In the genomic region with DNA sequence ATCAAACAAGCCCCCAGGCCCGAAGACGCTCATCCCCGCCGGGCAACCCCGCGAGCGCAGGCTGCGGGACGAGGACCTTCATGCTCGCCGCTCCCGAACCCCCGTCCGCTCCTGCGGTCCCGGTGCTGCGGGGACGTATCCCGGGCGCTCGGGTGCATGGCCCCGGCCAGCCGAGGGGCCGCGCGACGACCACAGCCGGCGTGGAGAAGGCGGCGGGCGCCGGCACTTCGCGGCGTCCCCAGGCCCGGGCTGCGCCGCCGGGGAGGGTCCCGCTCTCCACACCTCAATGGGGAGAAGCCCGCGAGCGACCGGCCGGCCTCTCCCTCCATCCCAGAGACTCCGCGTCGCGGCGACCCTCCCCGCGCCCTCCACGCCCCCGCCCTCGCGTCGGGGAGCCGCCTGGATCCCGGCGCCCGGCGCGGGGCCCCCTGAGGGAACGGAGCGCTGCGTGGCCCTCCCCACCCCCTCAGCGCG, we compare ENCODE assay signal across 8 cellular contexts. TPM values are rescaled to one million over a fixed set of nuclear protein-coding genes. Genes with fewer than 3 reads are reported as not detected.
DNase-seq lines count a peak whose midpoint lies in the region; ATAC-seq and TF ChIP-seq lines count a peak whose summit lies in the region.

No MANE protein-coding gene starts in this region.

- no peaks in the 10 kb centered on the region for H3K9me3 ChIP-seq in CD8-positive, alpha-beta memory T cell (ENCODE audit: low read length)
- H3K9me3 ChIP-seq in SJSA1 (replicated peaks) = 0 out of 2 replicates have a peak, but pooled peaks cover 2% of the 10 kb centered on the region
- no peaks in the 10 kb centered on the region for H3K9me3 ChIP-seq in sigmoid colon

- H3K4me3 ChIP-seq in CD8-positive, alpha-beta memory T cell (ENCODE audit: low read length) = peak overlapping the region; percentile 20
- H3K4me3 ChIP-seq in SJSA1 (peak overlapping the region; percentile 95), fibroblast of villous mesenchyme (ENCODE audit: low read depth, low read length) (peak overlapping the region; percentile 98), sigmoid colon (peak overlapping the region; percentile 63 to 97 (median 84))

- CTCF ChIA-PET in CD8-positive, alpha-beta memory T cell (lab: Charles Lee) = interaction anchor here (1.5 kb wide), 1 partner anchor 288 kb away, joined by 4 read pairs; no protein-coding TSS in a partner anchor

- H3K4me1 ChIP-seq in CD8-positive, alpha-beta memory T cell (ENCODE audit: insufficient read depth, low read length) = peaks cover 12% of the 10 kb centered on the region
- H3K4me1 ChIP-seq in SJSA1 (replicated peaks) (peaks cover 46% of the 10 kb centered on the region), sigmoid colon (peaks cover 1 to 67% (median 59%) of the 10 kb centered on the region in 4 donors)

- peak in 1 of 5 donors; percentile 47 for DNase-seq in CD8-positive, alpha-beta memory T cell
- peak in 1 of 2 experiments; percentile 44 for DNase-seq in SJSA1 (ENCODE audit: low read depth in 1 of 2, low spot score in 2 of 2)
- DNase-seq in fibroblast of villous mesenchyme (ENCODE audit: low read depth) = no peak
- no peak for DNase-seq in sigmoid colon
- no peak for DNase-seq in DMS79 (lab: John Stamatoyannopoulos, UW)
- DNase-seq in NCI-H146 treated with DMSO at 0.1 percent for 48 hours (lab: John Stamatoyannopoulos, UW; ENCODE audit: unreplicated experiment) = no peak
- DNase-seq in NAMALWA (ENCODE audit: low spot score) = no peak

- ATAC-seq in GM21576 (IDR thresholded peaks at IDR 0.05; ENCODE audit: unreplicated experiment) = peak; percentile 15

- POLR2A ChIA-PET in CD8-positive, alpha-beta memory T cell (lab: Charles Lee) = no interaction called here

- H3K27me3 Mint-ChIP-seq in CD8-positive, alpha-beta memory T cell = peaks cover 7 to 12% of the 10 kb centered on the region in 2 donors

- peaks cover 6% of the 10 kb centered on the region for H3K27me3 ChIP-seq in CD8-positive, alpha-beta memory T cell (ENCODE audit: insufficient read depth, low read length, poor library complexity, severe bottlenecking)
- H3K27me3 ChIP-seq in SJSA1 (replicated peaks) (no peaks in the 10 kb centered on the region), sigmoid colon (no peaks in the 10 kb centered on the region)

- H3K36me3 ChIP-seq in CD8-positive, alpha-beta memory T cell (ENCODE audit: insufficient read depth, low read length) = no peaks in the 10 kb centered on the region
- H3K36me3 ChIP-seq in SJSA1 (peaks cover 8% of the 10 kb centered on the region), sigmoid colon (no peaks in the 10 kb centered on the region)

- H3K27ac ChIP-seq in CD8-positive, alpha-beta memory T cell (ENCODE audit: low read depth, low read length) = no peak overlapping the region
- H3K27ac ChIP-seq in SJSA1 (peak overlapping the region; percentile 67), sigmoid colon (peak overlapping the region; percentile 96 to 99 (median 97))

- no peak for TF ChIP-seq CTCF in fibroblast of villous mesenchyme (IDR thresholded peaks at IDR 0.05; ENCODE audit: insufficient read depth, low read depth, low read length)
- TF ChIP-seq CTCF in sigmoid colon (IDR thresholded peaks at IDR 0.05) = no peak

- peak overlapping the region; percentile 79 to 96 (median 87) for H3K4me3 Mint-ChIP-seq in CD8-positive, alpha-beta memory T cell

- peak overlapping the region in 6 of 8 donors; percentile 41 to 94 (median 82) for H3K27ac Mint-ChIP-seq in CD8-positive, alpha-beta memory T cell

- peaks cover 12 to 14% (median 13%) of the 10 kb centered on the region in 3 donors for H3K4me1 Mint-ChIP-seq in CD8-positive, alpha-beta memory T cell

- H3K9me3 Mint-ChIP-seq in CD8-positive, alpha-beta memory T cell = no peaks in the 10 kb centered on the region

- TF ChIP-seq POLR2A in sigmoid colon (IDR thresholded peaks at IDR 0.05) = no peak

- 1% methylated on average over 69 of the region's 69 CpGs for WGBS in sigmoid colon, 2 donors

- no peak for TF ChIP-seq EP300 in sigmoid colon (IDR thresholded peaks at IDR 0.05)

- intact Hi-C loops in sigmoid colon (cut with DNase I) = loop anchor here (2.0 to 5.0 kb wide), 2 partner anchors 95 to 177 kb away; no protein-coding TSS in a partner anchor

- H3K36me3 Mint-ChIP-seq in CD8-positive, alpha-beta memory T cell = no peaks in the 10 kb centered on the region

RNA-seq across cellular contexts. Expression of gene ERRFI1, which starts 0.4 kb away (rescaled TPM):
- 1 to 10 TPM; 3.5 to 3.8 TPM for total RNA-seq in CD8-positive, alpha-beta memory T cell
- 1.1 TPM for polyA plus RNA-seq in CD8-positive, alpha-beta memory T cell
- 18.4 and 21.7 TPM in 2 replicates for total RNA-seq in SJSA1 (2014; rRNA removed; shearing (Covaris generic))
- total RNA-seq in fibroblast of villous mesenchyme (34.8 and 70.4 TPM in 2 replicates), sigmoid colon (100 to 1,000 TPM in 2 of 4 donors, 10 to 100 TPM in 2; 81.1 to 131 (median 101) TPM)
- polyA plus RNA-seq in sigmoid colon = 10 to 100 TPM; 28.4 to 45.3 (median 28.8) TPM

Comparison
In these comparisons a context has a peak if more than half of its experiments do, and no peak if none do; other contexts are left out.
1. H3K4me3 ChIP-seq: peak in every context shown above with its lines; median percentile 98 in fibroblast of villous mesenchyme; 95 in SJSA1; 84 in sigmoid colon; 20 in CD8-positive, alpha-beta memory T cell.